ENCODE assay signal across 28 cellular contexts in genomic region chr17:12074346-12074745, GRCh38.
"Had no signal": no experiment of that assay in that cellular context is flagged by ENCODE, and none has a peak within 500 bp of the region (broad histone marks: within the 10 kb centered on the region; RNA-seq: fewer than 3 reads in every experiment).

No MANE protein-coding gene starts in this region.

- H3K4me3 ChIP-seq: psoas muscle, right lobe of liver, sigmoid colon, stomach, thoracic aorta, thyroid gland, tibial nerve, upper lobe of left lung, vagina had no signal

- H3K27me3 Mint-ChIP-seq: naive thymus-derived CD4-positive, alpha-beta T cell; stimulated activated naive B cell treated with anti-CD40 and anti-IgM and Interleukin-4, amounts not matched to agents 10 μg/mL and 1 μg/mL and 100 μg/mL, for 72 hours; stimulated activated naive CD8-positive, alpha-beta T cell treated with anti-CD3 and anti-CD28 coated beads, Interleukin-15, Interleukin-2, amounts not matched to agents 100 ng/mL and 50 ng/mL, for 24 hours had no signal

- DNase-seq: naive thymus-derived CD4-positive, alpha-beta T cell; natural killer cell; nucleus accumbens; posterior cingulate gyrus; psoas muscle; right cardiac atrium; right lobe of liver; sigmoid colon; small intestine; stimulated activated CD4-positive, alpha-beta T cell treated with anti-CD3 and anti-CD28 coated beads, Interleukin-15, amount 100 ng/mL, for 24 hours; stimulated activated CD4-positive, alpha-beta T cell treated with anti-CD3 and anti-CD28 coated beads, Interleukin-2, amount 100 ng/mL, for 24 hours; stimulated activated CD4-positive, alpha-beta T cell treated with anti-CD3 and anti-CD28 coated beads, Interleukin-2, amount 100 ng/mL, for 48 hours; stimulated activated CD4-positive, alpha-beta T cell treated with anti-CD3 and anti-CD28 coated beads, Interleukin-4, amount 100 ng/mL, for 24 hours; stimulated activated naive B cell treated with anti-CD40 and anti-IgM and Interleukin-4, amounts not matched to agents 10 μg/mL and 1 μg/mL and 100 μg/mL, for 72 hours; stimulated activated naive CD4-positive, alpha-beta T cell treated with Interleukin-2 at 50 U/mL for 16 hours; stomach; thyroid gland; trophoblast cell; upper lobe of left lung had no signal

- H3K36me3 ChIP-seq: neutrophil, right lobe of liver, thyroid gland had no signal

- H3K4me1 ChIP-seq: parathyroid adenoma, psoas muscle, right lobe of liver, thyroid gland, upper lobe of left lung had no signal

- H3K27ac Mint-ChIP-seq: natural killer cell; nephron; stimulated activated effector memory CD8-positive, alpha-beta T cell treated with anti-CD3 and anti-CD28 coated beads, Interleukin-12 subunit alpha, Interleukin-12 subunit beta, amount 100 ng/mL, for 72 hours; stimulated activated naive B cell treated with anti-CD40 and anti-IgM and Interleukin-4, amounts not matched to agents 10 μg/mL and 1 μg/mL and 100 μg/mL, for 72 hours; stimulated activated naive CD8-positive, alpha-beta T cell treated with anti-CD3 and anti-CD28 coated beads, Interleukin-15, Interleukin-2, amounts not matched to agents 100 ng/mL and 50 ng/mL, for 24 hours had no signal

- H3K9me3 Mint-ChIP-seq: natural killer cell; neural crest cell; stimulated activated effector memory CD8-positive, alpha-beta T cell treated with anti-CD3 and anti-CD28 coated beads, Interleukin-12 subunit alpha, Interleukin-12 subunit beta, amount 100 ng/mL, for 72 hours; stimulated activated naive B cell treated with anti-CD40 and anti-IgM and Interleukin-4, amounts not matched to agents 10 μg/mL and 1 μg/mL and 100 μg/mL, for 72 hours; stimulated activated naive CD8-positive, alpha-beta T cell treated with anti-CD3 and anti-CD28 coated beads, Interleukin-15, Interleukin-2, amounts not matched to agents 100 ng/mL and 50 ng/mL, for 24 hours had no signal

- H3K9me3 ChIP-seq: neutrophil, right lobe of liver, sigmoid colon, thoracic aorta, thyroid gland, tibial nerve, upper lobe of left lung, vagina had no signal

- H3K27me3 ChIP-seq: neutrophil, right lobe of liver, sigmoid colon, stomach, thyroid gland, tibial nerve, upper lobe of left lung, vagina had no signal

- H3K36me3 Mint-ChIP-seq: natural killer cell had no signal

- H3K27ac ChIP-seq: neutrophil, parathyroid adenoma, psoas muscle, right lobe of liver, sigmoid colon, stomach, thoracic aorta, thyroid gland, tibial nerve, upper lobe of left lung, vagina had no signal

- H3K9ac ChIP-seq: parathyroid adenoma had no signal

- H2AFZ ChIP-seq: parathyroid adenoma had no signal

- H3K4me3 Mint-ChIP-seq: naive thymus-derived CD4-positive, alpha-beta T cell; natural killer cell; nephron; neural crest cell; stimulated activated effector memory CD8-positive, alpha-beta T cell treated with anti-CD3 and anti-CD28 coated beads, Interleukin-12 subunit alpha, Interleukin-12 subunit beta, amount 100 ng/mL, for 72 hours; stimulated activated naive B cell treated with anti-CD40 and anti-IgM and Interleukin-4, amounts not matched to agents 10 μg/mL and 1 μg/mL and 100 μg/mL, for 72 hours; stimulated activated naive CD8-positive, alpha-beta T cell treated with anti-CD3 and anti-CD28 coated beads, Interleukin-15, Interleukin-2, amounts not matched to agents 100 ng/mL and 50 ng/mL, for 24 hours had no signal

- H3K4me1 Mint-ChIP-seq: nephron, neural crest cell had no signal

- ATAC-seq: naive thymus-derived CD4-positive, alpha-beta T cell; natural killer cell; psoas muscle; right cardiac atrium; right lobe of liver; stimulated activated effector memory CD8-positive, alpha-beta T cell treated with anti-CD3 and anti-CD28 coated beads, Interleukin-12 subunit alpha, Interleukin-12 subunit beta, amount 100 ng/mL, for 72 hours; stimulated activated naive B cell treated with anti-CD40 and anti-IgM and Interleukin-4, amounts not matched to agents 10 μg/mL and 1 μg/mL and 100 μg/mL, for 72 hours had no signal
